Comparison of ENCODE assay signal across 30 cellular contexts in genomic region chr16:23319861-23320615, GRCh38. TPM values are rescaled to one million over a fixed set of nuclear protein-coding genes. Genes with fewer than 3 reads are reported as not detected.
"Had no signal": no experiment of that assay in that cellular context is flagged by ENCODE, and none has a peak within 500 bp of the region (broad histone marks: within the 10 kb centered on the region; RNA-seq: fewer than 3 reads in every experiment).

No MANE protein-coding gene starts in this region.

- H3K9me3 ChIP-seq: ascending aorta, body of pancreas, Peyer's patch, SJCRH30, SK-N-SH had no signal

- ATAC-seq: activated CD4-positive, CD25-positive, alpha-beta regulatory T cell treated with anti-CD3 and anti-CD28 coated beads, Interleukin-2, amount 50 U/mL, for 24 hours; activated CD8-positive, alpha-beta memory T cell treated with anti-CD3 and anti-CD28 coated beads, Interleukin-2, amount 10 ng/mL, durations not matched to agents 7 days and 5 days; body of pancreas had no signal

- H3K4me1 Mint-ChIP-seq: activated CD8-positive, alpha-beta memory T cell treated with anti-CD3 and anti-CD28 coated beads, Interleukin-2, amount 10 ng/mL, durations not matched to agents 7 days and 5 days; activated naive CD4-positive, alpha-beta T cell treated with anti-CD3 and anti-CD28 coated beads, Interleukin-2, amount 50 U/mL, for 24 hours had no signal

- H3K36me3 ChIP-seq: ascending aorta, Peyer's patch, SJCRH30 had no signal

- H3K36me3 Mint-ChIP-seq: activated CD8-positive, alpha-beta memory T cell treated with anti-CD3 and anti-CD28 coated beads, Interleukin-2, amount 10 ng/mL, durations not matched to agents 7 days and 5 days; activated naive CD4-positive, alpha-beta T cell treated with anti-CD3 and anti-CD28 coated beads, Interleukin-2, amount 50 U/mL, for 24 hours had no signal

- H3K27me3 ChIP-seq: ascending aorta, body of pancreas, Peyer's patch, SJCRH30 had no signal

- H3K27ac Mint-ChIP-seq: activated CD8-positive, alpha-beta memory T cell treated with anti-CD3 and anti-CD28 coated beads, Interleukin-2, amount 10 ng/mL, durations not matched to agents 7 days and 5 days; activated naive CD4-positive, alpha-beta T cell treated with anti-CD3 and anti-CD28 coated beads, Interleukin-2, amount 50 U/mL, for 24 hours; activated T-cell treated with anti-CD3 and anti-CD28 coated beads, Interleukin-2, amount 50 U/mL, for 24 hours; activated T-helper 1 cell treated with anti-CD3 and anti-CD28 coated beads, Interleukin-12 subunit alpha, Interleukin-12 subunit beta, Interleukin-2, Interleukin-4 antibody, amounts not matched to agents 30 ng/mL and 10 ng/mL and 1 ng/mL, durations not matched to agents 14 hours and 24 hours and 36 hours had no signal

- H3K9me3 Mint-ChIP-seq: activated naive CD4-positive, alpha-beta T cell treated with anti-CD3 and anti-CD28 coated beads, Interleukin-2, amount 50 U/mL, for 24 hours; activated T-cell treated with anti-CD3 and anti-CD28 coated beads, Interleukin-2, amount 50 U/mL, for 24 hours; activated T-helper 1 cell treated with anti-CD3 and anti-CD28 coated beads, Interleukin-12 subunit alpha, Interleukin-12 subunit beta, Interleukin-2, Interleukin-4 antibody, amounts not matched to agents 30 ng/mL and 10 ng/mL and 1 ng/mL, durations not matched to agents 14 hours and 24 hours and 36 hours had no signal

- H3K27ac ChIP-seq: ascending aorta, body of pancreas, Peyer's patch, SJCRH30 had no signal

- H3K4me1 ChIP-seq: ascending aorta, Peyer's patch, SJCRH30 had no signal

- H3K4me3 ChIP-seq: ascending aorta, body of pancreas, Peyer's patch, SJCRH30 had no signal

- DNase-seq: activated CD4-positive, alpha-beta T cell treated with anti-CD3 and anti-CD28 coated beads for 4 hours; activated CD4-positive, alpha-beta T cell treated with anti-CD3 and anti-CD28 coated beads, Interleukin-2, amount 50 U/mL, for 4 hours; activated CD8-positive, alpha-beta memory T cell treated with anti-CD3 and anti-CD28 coated beads, Interleukin-2, amount 10 ng/mL, durations not matched to agents 7 days and 5 days; activated effector memory CD4-positive, alpha-beta T cell treated with Interleukin-2 at 50 U/mL for 16 hours; activated naive CD4-positive, alpha-beta T cell; activated T-cell treated with anti-CD3 and anti-CD28 coated beads, Interleukin-2, amount 50 U/mL, for 24 hours; amniotic stem cell; body of pancreas; IMR-90; KG1; NCI-H1048; NCI-H146; NCI-H187 treated with DMSO at 0.1 percent for 48 hours; NCI-H345; NCI-H510A; NCI-H526 treated with DMSO at 0.1 percent for 48 hours; NCI-H82; OCI-M1; Peyer's patch; Right ventricle myocardium superior; SJCRH30; SK-N-SH; T-helper 1 cell had no signal

- H3K27me3 Mint-ChIP-seq: activated CD8-positive, alpha-beta memory T cell treated with anti-CD3 and anti-CD28 coated beads, Interleukin-2, amount 10 ng/mL, durations not matched to agents 7 days and 5 days had no signal

- H3K4me3 Mint-ChIP-seq: activated CD8-positive, alpha-beta memory T cell treated with anti-CD3 and anti-CD28 coated beads, Interleukin-2, amount 10 ng/mL, durations not matched to agents 7 days and 5 days; activated naive CD4-positive, alpha-beta T cell treated with anti-CD3 and anti-CD28 coated beads, Interleukin-2, amount 50 U/mL, for 24 hours; activated T-cell treated with anti-CD3 and anti-CD28 coated beads, Interleukin-2, amount 50 U/mL, for 24 hours; activated T-helper 1 cell treated with anti-CD3 and anti-CD28 coated beads, Interleukin-12 subunit alpha, Interleukin-12 subunit beta, Interleukin-2, Interleukin-4 antibody, amounts not matched to agents 30 ng/mL and 10 ng/mL and 1 ng/mL, durations not matched to agents 14 hours and 24 hours and 36 hours had no signal

RNA-seq across cellular contexts. Expression of gene SCNN1B, which starts 17.9 kb away (rescaled TPM):
- total RNA-seq: activated CD8-positive, alpha-beta memory T cell treated with anti-CD3 and anti-CD28 coated beads, Interleukin-2, amount 10 ng/mL, durations not matched to agents 7 days and 5 days; activated T-helper 1 cell treated with anti-CD3 and anti-CD28 coated beads, Interleukin-12 subunit alpha, Interleukin-12 subunit beta, Interleukin-2, Interleukin-4 antibody, amounts not matched to agents 30 ng/mL and 10 ng/mL and 1 ng/mL, durations not matched to agents 14 hours and 24 hours and 36 hours; IMR-90; LHCN-M2; M059J; Right ventricle myocardium superior; SJCRH30; T-helper 2 cell treated with Interferon-gamma antibody and Interleukin-4, amounts not matched to agents 100 ng/mL and 5 ng/mL, for 36 hours had no signal
- polyA plus RNA-seq: IMR-90, SK-N-SH had no signal
